31 cellular contexts compared by ENCODE assay signal in the genomic region with DNA sequence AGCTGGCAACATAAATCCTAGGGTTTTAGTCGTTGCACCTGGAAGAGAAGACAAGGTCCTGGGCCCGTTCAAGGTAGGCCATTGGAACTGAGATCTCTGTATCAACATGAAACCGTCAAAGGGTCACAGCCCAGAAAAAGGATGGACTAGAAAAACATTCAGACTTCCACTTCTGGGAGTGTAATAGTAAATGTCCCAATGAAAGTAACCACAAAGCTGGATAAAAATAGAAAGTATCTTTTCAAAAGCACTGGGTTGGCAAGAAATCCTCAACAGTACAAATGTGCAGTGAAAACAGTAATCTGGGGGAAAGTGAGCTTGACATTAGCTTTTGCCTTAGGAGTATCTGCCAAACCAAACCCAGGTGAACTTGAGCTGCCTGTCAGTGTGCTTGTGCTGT. TPM values are rescaled to one million over a fixed set of nuclear protein-coding genes. Genes with fewer than 3 reads are reported as not detected.
"Had no signal": no experiment of that assay in that cellular context is flagged by ENCODE, and none has a peak within 500 bp of the region (broad histone marks: within the 10 kb centered on the region; RNA-seq: fewer than 3 reads in every experiment).

No MANE protein-coding gene starts in this region.

- H3K4me1 ChIP-seq: adrenal gland, breast epithelium, colonic mucosa, esophagus muscularis mucosa, gastroesophageal sphincter, heart right ventricle had no signal

- H3K36me3 Mint-ChIP-seq: brain, WTC11 had no signal

- H3K4me3 Mint-ChIP-seq: activated CD4-positive, alpha-beta memory T cell treated with anti-CD3 and anti-CD28 coated beads, Interleukin-2, amount 10 ng/mL, durations not matched to agents 7 days and 5 days; activated CD4-positive, alpha-beta T cell treated with anti-CD3 and anti-CD28 coated beads, Interleukin-2, amount 10 ng/mL, durations not matched to agents 7 days and 5 days; activated naive CD8-positive, alpha-beta T cell; activated T-cell treated with anti-CD3 and anti-CD28 coated beads, Interleukin-2, amount 50 U/mL, for 24 hours; activated T-cell treated with anti-CD3 and anti-CD28 coated beads, Interleukin-2, amount 50 U/mL, for 72 hours; brain; WTC11 had no signal

- H3K27me3 Mint-ChIP-seq: activated CD4-positive, alpha-beta memory T cell treated with anti-CD3 and anti-CD28 coated beads, Interleukin-2, amount 10 ng/mL, durations not matched to agents 7 days and 5 days had no signal

- DNase-seq: activated CD4-positive, alpha-beta memory T cell treated with anti-CD3 and anti-CD28 coated beads, Interleukin-2, amount 10 ng/mL, durations not matched to agents 7 days and 5 days; activated CD4-positive, alpha-beta T cell treated with anti-CD3 and anti-CD28 coated beads for 1 hour; activated CD4-positive, alpha-beta T cell treated with anti-CD3 and anti-CD28 coated beads for 4 hours; activated CD4-positive, alpha-beta T cell treated with anti-CD3 and anti-CD28 coated beads, Interleukin-2, amount 10 ng/mL, durations not matched to agents 7 days and 5 days; activated CD4-positive, alpha-beta T cell treated with anti-CD3 and anti-CD28 coated beads, Interleukin-2, amount 50 U/mL, for 4 hours; activated CD8-positive, alpha-beta memory T cell treated with anti-CD3 and anti-CD28 coated beads, Interleukin-2, amount 50 U/mL, for 48 hours; activated gamma-delta T cell; activated naive CD4-positive, alpha-beta T cell; activated naive CD4-positive, alpha-beta T cell treated with anti-CD3 and anti-CD28 coated beads, Interleukin-2, amount 50 U/mL, for 16 hours; activated T-cell treated with anti-CD3 and anti-CD28 coated beads for 4 hours; activated T-cell treated with anti-CD3 and anti-CD28 coated beads, Interleukin-2, amount 50 U/mL, for 24 hours; activated T-cell treated with anti-CD3 and anti-CD28 coated beads, Interleukin-2, amount 50 U/mL, for 72 hours; adrenal gland; amygdala; central memory CD4-positive, alpha-beta T cell; cerebellar nuclear complex; colonic mucosa; effector memory CD4-positive, alpha-beta T cell; erythroblast; foreskin melanocyte; heart right ventricle; T-helper 2 cell had no signal

- H3K27ac ChIP-seq: adrenal gland, breast epithelium, cardiac muscle cell, colonic mucosa, esophagus muscularis mucosa, gastroesophageal sphincter, heart right ventricle, VCaP had no signal

- H3K4me3 ChIP-seq: adrenal gland, breast epithelium, cardiac muscle cell, colonic mucosa, esophagus muscularis mucosa, gastroesophageal sphincter, heart right ventricle had no signal

- H3K9me3 Mint-ChIP-seq: activated CD4-positive, alpha-beta memory T cell treated with anti-CD3 and anti-CD28 coated beads, Interleukin-2, amount 10 ng/mL, durations not matched to agents 7 days and 5 days; activated CD4-positive, alpha-beta T cell treated with anti-CD3 and anti-CD28 coated beads, Interleukin-2, amount 10 ng/mL, durations not matched to agents 7 days and 5 days; activated T-cell treated with anti-CD3 and anti-CD28 coated beads, Interleukin-2, amount 50 U/mL, for 24 hours; activated T-cell treated with anti-CD3 and anti-CD28 coated beads, Interleukin-2, amount 50 U/mL, for 72 hours; brain; WTC11 had no signal

- H3K27me3 ChIP-seq: breast epithelium, cardiac muscle cell, colonic mucosa had no signal

- H3K9me3 ChIP-seq: adrenal gland, breast epithelium, colonic mucosa, esophagus muscularis mucosa, gastroesophageal sphincter, heart right ventricle had no signal

- ATAC-seq: activated T-cell treated with anti-CD3 and anti-CD28 coated beads, Interleukin-2, amount 50 U/mL, for 72 hours; gastroesophageal sphincter; heart right ventricle; WTC11 had no signal

- H3K4me1 Mint-ChIP-seq: activated CD4-positive, alpha-beta memory T cell treated with anti-CD3 and anti-CD28 coated beads, Interleukin-2, amount 10 ng/mL, durations not matched to agents 7 days and 5 days; brain had no signal

- H3K27ac Mint-ChIP-seq: activated CD4-positive, alpha-beta memory T cell treated with anti-CD3 and anti-CD28 coated beads, Interleukin-2, amount 10 ng/mL, durations not matched to agents 7 days and 5 days; activated CD4-positive, alpha-beta T cell treated with anti-CD3 and anti-CD28 coated beads, Interleukin-2, amount 10 ng/mL, durations not matched to agents 7 days and 5 days; activated naive CD8-positive, alpha-beta T cell; activated T-cell treated with anti-CD3 and anti-CD28 coated beads, Interleukin-2, amount 50 U/mL, for 24 hours; activated T-cell treated with anti-CD3 and anti-CD28 coated beads, Interleukin-2, amount 50 U/mL, for 72 hours; brain; WTC11 had no signal

- H3K36me3 ChIP-seq: adrenal gland, breast epithelium, cardiac muscle cell, colonic mucosa, esophagus muscularis mucosa, gastroesophageal sphincter, heart right ventricle had no signal

RNA-seq across cellular contexts. Expression of gene ABHD1, which starts 17.6 kb away (rescaled TPM):
- total RNA-seq: colonic mucosa, glomerular endothelial cell had no signal
